Comparison of ENCODE assay signal across 8 cellular contexts in the genomic region with DNA sequence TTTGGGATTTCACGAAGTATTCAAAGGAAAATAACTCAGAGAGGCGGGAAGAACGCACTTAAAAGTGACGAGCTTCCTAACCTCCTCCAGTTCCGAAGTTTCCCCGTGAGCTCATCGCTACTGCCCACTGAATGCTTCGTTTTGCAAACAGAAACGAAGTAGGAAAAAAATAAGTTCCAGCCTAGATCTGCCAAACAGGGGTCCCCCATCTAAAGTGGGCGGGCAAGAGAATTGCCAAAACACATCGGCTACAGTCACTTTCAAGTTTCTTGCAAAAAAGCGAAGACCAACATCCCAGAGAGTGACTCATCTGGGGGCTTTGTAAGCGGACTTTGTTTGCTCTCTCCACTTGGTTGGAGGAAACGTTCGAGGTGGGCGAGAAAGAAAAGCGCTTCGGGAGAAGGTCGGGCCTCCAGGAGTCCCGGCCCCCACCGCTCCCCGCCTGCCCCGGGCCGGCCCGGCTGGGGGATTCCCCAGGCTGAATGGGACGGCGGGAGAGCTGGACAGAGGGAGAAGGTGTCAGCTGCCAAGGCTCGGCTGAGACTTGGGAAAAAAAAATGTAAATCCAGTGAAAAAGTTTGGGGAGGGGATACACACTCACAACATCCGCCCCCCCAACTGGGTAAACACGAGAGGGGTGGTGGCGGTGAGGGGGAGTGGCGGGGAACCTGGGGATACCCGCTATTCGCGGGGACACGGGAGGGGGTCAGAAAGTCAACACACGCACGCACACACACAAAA. TPM values are rescaled to one million over a fixed set of nuclear protein-coding genes. Genes with fewer than 3 reads are reported as not detected.
DNase-seq lines count a peak whose midpoint lies in the region; ATAC-seq, FAIRE-seq and TF ChIP-seq lines count a peak whose summit lies in the region.

No MANE protein-coding gene starts in this region.

- H3K36me3 ChIP-seq in Karpas-422 (ENCODE audit: insufficient read depth, low read length) (peaks cover 12% of the 10 kb centered on the region; the same call in 1 of the 2 replicates), ectodermal cell (ENCODE audit: control insufficient read depth, insufficient read depth, low read length) (peaks cover 11% of the 10 kb centered on the region), lung (ENCODE audit: control insufficient read depth in 2 of 2, insufficient read depth in 2 of 2, low read length in 2 of 2) (no peaks in the 10 kb centered on the region)

- H3K4me2 ChIP-seq in A549 (peak overlapping the region; percentile 84), Karpas-422 (ENCODE audit: low read depth, low read length, poor library complexity, severe bottlenecking) (peak overlapping the region; percentile 92)

- TF ChIP-seq POLR2A in A549 (IDR thresholded peaks at IDR 0.05; ENCODE audit: low read length), result no peak

- H3K9me3 ChIP-seq in A549 (no peaks in the 10 kb centered on the region), Karpas-422 (ENCODE audit: low read length) (no peaks in the 10 kb centered on the region), ectodermal cell (ENCODE audit: control insufficient read depth, low read length) (no peaks in the 10 kb centered on the region), lung (ENCODE audit: control insufficient read depth in 2 of 2, insufficient read depth in 1 of 2, low read length in 1 of 2) (no peaks in the 10 kb centered on the region)

- POLR2A ChIA-PET in A549 (lab: Yijun Ruan, JAX), result interaction anchor here (0.6 to 5.2 kb wide), 14 partner anchors 12 to 126 kb away, joined by 3 to 36 read pairs (median 5); partner anchors contain the start of genes CUEDC1 and SRSF1

- peak; percentile 6 to 13; a peak in 1 of 5 replicates for TF ChIP-seq RAD21 in A549 (conservative IDR thresholded peaks at IDR 0.05 in 1 of 2, IDR thresholded peaks at IDR 0.05 in 1 of 2)

- FAIRE-seq in A549 (lab: Jason Lieb, UNC), result peak; percentile 28

- CTCF ChIA-PET in A549 (lab: Yijun Ruan, JAX), result interaction anchor here (0.7 to 3.6 kb wide), 20 partner anchors 9 to 744 kb away, joined by 3 to 55 read pairs (median 7); partner anchors contain the start of gene CUEDC1

- ATAC-seq in A549 (peak; percentile 28 to 65; a peak in 5 of 6 replicates), GM18909 (IDR thresholded peaks at IDR 0.05; ENCODE audit: poor library complexity, unreplicated experiment) (peak; percentile 21), lung (ENCODE audit: insufficient read depth, low FRiP score) (peak; percentile 7), HG03354 (IDR thresholded peaks at IDR 0.05; ENCODE audit: poor library complexity, severe bottlenecking, unreplicated experiment) (no peak)

- H3K27me3 ChIP-seq in Karpas-422 (ENCODE audit: low read length) (no peaks in the 10 kb centered on the region), ectodermal cell (ENCODE audit: control insufficient read depth, insufficient read depth, low read length, poor library complexity, severe bottlenecking) (no peaks in the 10 kb centered on the region), lung (ENCODE audit: control insufficient read depth, insufficient read depth) (no peaks in the 10 kb centered on the region)

- H3K9me2 ChIP-seq in Karpas-422 (replicated peaks; ENCODE audit: insufficient read depth, low read length), result no peaks in the 10 kb centered on the region

- peak overlapping the region; percentile 82 for H3K9ac ChIP-seq in Karpas-422 (ENCODE audit: low read length)

- H3K4me3 ChIP-seq in A549 (peak overlapping the region; percentile 77), Karpas-422 (ENCODE audit: low read length) (peak overlapping the region; percentile 81), ectodermal cell (ENCODE audit: insufficient read depth, low read depth, low read length) (peak overlapping the region; percentile 92), lung (peak overlapping the region; percentile 89)

- H3K4me1 ChIP-seq in A549, result peaks cover 77% of the 10 kb centered on the region
- H3K4me1 ChIP-seq in Karpas-422 (ENCODE audit: low read length), result peaks cover 62% of the 10 kb centered on the region
- peaks cover 24% of the 10 kb centered on the region for H3K4me1 ChIP-seq in ectodermal cell (ENCODE audit: control insufficient read depth, insufficient read depth, low read length)
- H3K4me1 ChIP-seq in lung (ENCODE audit: control insufficient read depth in 2 of 2, insufficient read depth in 2 of 2, low read length in 2 of 2), result peaks cover 7 to 21% of the 10 kb centered on the region in 2 donors

- WGBS in A549 (ENCODE audit: missing lambda C conversion rate), result 2% methylated on average over 38 of the region's 38 CpGs
- 1% methylated on average over 38 of the region's 38 CpGs for WGBS in ectodermal cell, 2 experiments
- 1% methylated on average over 38 of the region's 38 CpGs for WGBS in lung, 2 donors

- peak overlapping the region; percentile 96 to 98 for H3K27ac ChIP-seq in A549
- H3K27ac ChIP-seq in Karpas-422 (ENCODE audit: low read length), result peak overlapping the region; percentile 25
- peak overlapping the region; percentile 96 for H3K27ac ChIP-seq in ectodermal cell (ENCODE audit: insufficient read depth, low read depth, low read length, poor library complexity, severe bottlenecking)
- H3K27ac ChIP-seq in lung (ENCODE audit: low read depth in 1 of 2, low read length in 1 of 2), result peak overlapping the region; percentile 93 to 99

- H2AFZ ChIP-seq in Karpas-422 (ENCODE audit: low read length), result no peak overlapping the region

- DNase-seq in A549 (ENCODE audit: low read depth in 1 of 2, low spot score in 1 of 2) (peak; percentile 63 to 70), Karpas-422 (peak; percentile 68), lung (ENCODE audit: low spot score) (peak; percentile 43)
- DNase-seq in activated CD4-positive, alpha-beta T cell treated with anti-CD3 and anti-CD28 coated beads, Interleukin-2, amount 50 U/mL, for 48 hours, result peak; percentile 36 to 51
- DNase-seq in stimulated activated CD8-positive, alpha-beta memory T cell treated with anti-CD3 and anti-CD28 coated beads, Interleukin-7, amount 100 ng/mL, for 48 hours (ENCODE audit: extremely low read depth in 1 of 2, low read depth in 1 of 2), result peak; percentile 17 to 51

- no peaks in the 10 kb centered on the region; the same call in 1 of the 2 replicates for H4K20me1 ChIP-seq in Karpas-422 (ENCODE audit: insufficient read depth, low read depth, low read length)

- TF ChIP-seq CTCF in A549 (IDR thresholded peaks at IDR 0.05) (no peak), lung (IDR thresholded peaks at IDR 0.05; ENCODE audit: control extremely low read depth, extremely low read depth) (no peak)

- H3K79me2 ChIP-seq in Karpas-422 (ENCODE audit: low read length), result peaks cover 57% of the 10 kb centered on the region

- TF ChIP-seq EP300 in A549 (IDR thresholded peaks at IDR 0.05), result no peak

TF ChIP-seq in A549, 52 proteins besides CTCF, POLR2A, EP300 and RAD21 (continues in another document):
- no peak for TF ChIP-seq ZNF302 (CRISPR knock-in tag; IDR thresholded peaks at IDR 0.05)

RNA-seq across cellular contexts. Expression of gene VEZF1, which starts 1.0 kb away (rescaled TPM):
- polyA plus RNA-seq in A549 (2011; rRNA removed) (57.7 and 63.8 TPM in 2 replicates), A549 (2017; fragmentation: RNase III; extraction: RNeasy Plus Mini Kit Qiagen cat#74134 plus additional on column Dnase treatment) (48.1 to 55.5 TPM (median 50.3 TPM) in 3 replicates), lung (10 to 100 TPM; 18.0 to 29.5 TPM)
- 19.9 and 25.2 TPM in 2 replicates for polyA plus RNA-seq in A549 (2012; cell fraction: cytosol; rRNA removed)
- polyA plus RNA-seq in A549 (2012; cell fraction: nucleus; rRNA removed), result 12.5 and 13.7 TPM in 2 replicates
- 83.1 and 90.7 TPM in 2 replicates for polyA minus RNA-seq in A549 (2011; rRNA and poly(A)+ RNA removed)
- 32.6 and 53.4 TPM in 2 replicates for total RNA-seq in Karpas-422 (2014; rRNA removed; shearing (Covaris generic); ENCODE audit: low replicate concordance)
- polyA plus RNA-seq in ectodermal cell (2013, experiment 1 of 4), result 87.5 TPM
- 94.7 TPM for polyA plus RNA-seq in ectodermal cell (2013, experiment 2 of 4)
- polyA plus RNA-seq in ectodermal cell (2013, experiment 3 of 4), result 92.3 TPM
- 95.9 TPM for polyA plus RNA-seq in ectodermal cell (2013, experiment 4 of 4)
- total RNA-seq in lung, result 10 to 100 TPM; 58.3 to 78.9 TPM

RNA-seq across cellular contexts. Expression of gene SRSF1, which starts 20.0 kb away (rescaled TPM):
- polyA plus RNA-seq in A549 (2011; rRNA removed) (332 and 490 TPM in 2 replicates), A549 (2017; fragmentation: RNase III; extraction: RNeasy Plus Mini Kit Qiagen cat#74134 plus additional on column Dnase treatment) (364 to 399 TPM (median 368 TPM) in 3 replicates), lung (100 to 1,000 TPM in 1 of 2 donors, 10 to 100 TPM in 1; 76.7 to 128 TPM)
- polyA plus RNA-seq in A549 (2012; cell fraction: cytosol; rRNA removed), result 272 and 316 TPM in 2 replicates
- polyA plus RNA-seq in A549 (2012; cell fraction: nucleus; rRNA removed), result 597 and 706 TPM in 2 replicates
- 330 and 342 TPM in 2 replicates for polyA minus RNA-seq in A549 (2011; rRNA and poly(A)+ RNA removed)
- 347 and 387 TPM in 2 replicates for total RNA-seq in Karpas-422 (2014; rRNA removed; shearing (Covaris generic); ENCODE audit: low replicate concordance)
- 445 TPM for polyA plus RNA-seq in ectodermal cell (2013, experiment 1 of 4)
- 423 TPM for polyA plus RNA-seq in ectodermal cell (2013, experiment 2 of 4)
- 235 TPM for polyA plus RNA-seq in ectodermal cell (2013, experiment 3 of 4)
- 254 TPM for polyA plus RNA-seq in ectodermal cell (2013, experiment 4 of 4)
- total RNA-seq in lung, result 100 to 1,000 TPM; 183 to 235 TPM

RNA-seq across cellular contexts. Expression of gene CUEDC1, which starts 31.8 kb away (rescaled TPM):
- polyA plus RNA-seq in A549 (2011; rRNA removed) (44.3 and 54.8 TPM in 2 replicates), A549 (2017; fragmentation: RNase III; extraction: RNeasy Plus Mini Kit Qiagen cat#74134 plus additional on column Dnase treatment) (70.7 to 103 TPM (median 90.6 TPM) in 3 replicates), lung (10 to 100 TPM; 22.9 to 35.5 TPM)
- polyA plus RNA-seq in A549 (2012; cell fraction: cytosol; rRNA removed), result 47.9 and 48.0 TPM in 2 replicates
- polyA plus RNA-seq in A549 (2012; cell fraction: nucleus; rRNA removed), result 222 and 260 TPM in 2 replicates
- polyA minus RNA-seq in A549 (2011; rRNA and poly(A)+ RNA removed), result 20.1 and 41.6 TPM in 2 replicates
- total RNA-seq in Karpas-422 (2014; rRNA removed; shearing (Covaris generic); ENCODE audit: low replicate concordance), result 0.71 and 2.6 TPM in 2 replicates
- 32.6 TPM for polyA plus RNA-seq in ectodermal cell (2013, experiment 1 of 4)
- 26.0 TPM for polyA plus RNA-seq in ectodermal cell (2013, experiment 2 of 4)
- 19.9 TPM for polyA plus RNA-seq in ectodermal cell (2013, experiment 3 of 4)
- polyA plus RNA-seq in ectodermal cell (2013, experiment 4 of 4), result 21.5 TPM
- 10 to 100 TPM; 19.7 to 55.7 TPM for total RNA-seq in lung

Comparison
In these comparisons a context has a peak if more than half of its experiments do, and no peak if none do; other contexts are left out.
1. H3K27ac ChIP-seq: peak in every context shown above with its lines; median percentile 97 in A549; 96 in ectodermal cell; 96 in lung; 25 in Karpas-422.